Comparison of ENCODE assay signal across 1 cellular context in the genomic region with DNA sequence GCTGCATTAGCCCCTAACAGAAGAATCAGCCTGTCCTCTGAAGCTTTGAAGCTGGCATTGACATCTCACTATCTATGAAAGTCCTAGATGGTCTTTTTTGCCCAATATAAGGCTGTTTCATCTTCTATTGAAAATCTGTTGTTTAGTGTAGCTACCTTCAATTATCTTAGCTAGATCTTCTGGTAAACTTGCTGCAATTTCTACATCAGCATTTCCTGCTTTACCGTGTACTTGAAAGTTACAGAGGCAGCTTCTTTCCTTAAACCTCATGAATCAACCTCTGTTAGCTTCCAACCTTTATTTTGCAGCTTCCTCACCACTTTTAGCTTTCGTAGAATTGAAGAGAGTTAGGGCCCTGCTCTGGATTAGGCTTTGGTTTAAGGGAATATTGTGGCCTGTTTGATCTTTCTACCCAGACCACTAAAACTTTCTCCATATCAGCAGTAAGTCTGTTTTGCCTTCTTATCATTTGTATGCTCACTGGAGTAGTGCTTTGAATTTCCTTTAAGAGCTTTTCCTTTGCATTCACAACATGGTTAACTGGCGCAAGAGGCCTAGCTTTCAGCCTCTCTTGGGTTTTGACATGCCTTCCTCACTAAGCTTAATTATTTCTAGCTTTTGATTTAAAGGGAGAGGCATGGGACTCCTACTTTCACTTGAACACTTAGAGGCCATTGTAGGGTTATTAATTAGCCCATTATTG.
TF ChIP-seq lines count a peak whose summit lies in the region.

No MANE protein-coding gene starts in this region.

TF ChIP-seq in GM23338, 12 proteins besides CTCF, POLR2A, EP300 and RAD21 (continued from another document):
- TF ChIP-seq, protein P1, sequence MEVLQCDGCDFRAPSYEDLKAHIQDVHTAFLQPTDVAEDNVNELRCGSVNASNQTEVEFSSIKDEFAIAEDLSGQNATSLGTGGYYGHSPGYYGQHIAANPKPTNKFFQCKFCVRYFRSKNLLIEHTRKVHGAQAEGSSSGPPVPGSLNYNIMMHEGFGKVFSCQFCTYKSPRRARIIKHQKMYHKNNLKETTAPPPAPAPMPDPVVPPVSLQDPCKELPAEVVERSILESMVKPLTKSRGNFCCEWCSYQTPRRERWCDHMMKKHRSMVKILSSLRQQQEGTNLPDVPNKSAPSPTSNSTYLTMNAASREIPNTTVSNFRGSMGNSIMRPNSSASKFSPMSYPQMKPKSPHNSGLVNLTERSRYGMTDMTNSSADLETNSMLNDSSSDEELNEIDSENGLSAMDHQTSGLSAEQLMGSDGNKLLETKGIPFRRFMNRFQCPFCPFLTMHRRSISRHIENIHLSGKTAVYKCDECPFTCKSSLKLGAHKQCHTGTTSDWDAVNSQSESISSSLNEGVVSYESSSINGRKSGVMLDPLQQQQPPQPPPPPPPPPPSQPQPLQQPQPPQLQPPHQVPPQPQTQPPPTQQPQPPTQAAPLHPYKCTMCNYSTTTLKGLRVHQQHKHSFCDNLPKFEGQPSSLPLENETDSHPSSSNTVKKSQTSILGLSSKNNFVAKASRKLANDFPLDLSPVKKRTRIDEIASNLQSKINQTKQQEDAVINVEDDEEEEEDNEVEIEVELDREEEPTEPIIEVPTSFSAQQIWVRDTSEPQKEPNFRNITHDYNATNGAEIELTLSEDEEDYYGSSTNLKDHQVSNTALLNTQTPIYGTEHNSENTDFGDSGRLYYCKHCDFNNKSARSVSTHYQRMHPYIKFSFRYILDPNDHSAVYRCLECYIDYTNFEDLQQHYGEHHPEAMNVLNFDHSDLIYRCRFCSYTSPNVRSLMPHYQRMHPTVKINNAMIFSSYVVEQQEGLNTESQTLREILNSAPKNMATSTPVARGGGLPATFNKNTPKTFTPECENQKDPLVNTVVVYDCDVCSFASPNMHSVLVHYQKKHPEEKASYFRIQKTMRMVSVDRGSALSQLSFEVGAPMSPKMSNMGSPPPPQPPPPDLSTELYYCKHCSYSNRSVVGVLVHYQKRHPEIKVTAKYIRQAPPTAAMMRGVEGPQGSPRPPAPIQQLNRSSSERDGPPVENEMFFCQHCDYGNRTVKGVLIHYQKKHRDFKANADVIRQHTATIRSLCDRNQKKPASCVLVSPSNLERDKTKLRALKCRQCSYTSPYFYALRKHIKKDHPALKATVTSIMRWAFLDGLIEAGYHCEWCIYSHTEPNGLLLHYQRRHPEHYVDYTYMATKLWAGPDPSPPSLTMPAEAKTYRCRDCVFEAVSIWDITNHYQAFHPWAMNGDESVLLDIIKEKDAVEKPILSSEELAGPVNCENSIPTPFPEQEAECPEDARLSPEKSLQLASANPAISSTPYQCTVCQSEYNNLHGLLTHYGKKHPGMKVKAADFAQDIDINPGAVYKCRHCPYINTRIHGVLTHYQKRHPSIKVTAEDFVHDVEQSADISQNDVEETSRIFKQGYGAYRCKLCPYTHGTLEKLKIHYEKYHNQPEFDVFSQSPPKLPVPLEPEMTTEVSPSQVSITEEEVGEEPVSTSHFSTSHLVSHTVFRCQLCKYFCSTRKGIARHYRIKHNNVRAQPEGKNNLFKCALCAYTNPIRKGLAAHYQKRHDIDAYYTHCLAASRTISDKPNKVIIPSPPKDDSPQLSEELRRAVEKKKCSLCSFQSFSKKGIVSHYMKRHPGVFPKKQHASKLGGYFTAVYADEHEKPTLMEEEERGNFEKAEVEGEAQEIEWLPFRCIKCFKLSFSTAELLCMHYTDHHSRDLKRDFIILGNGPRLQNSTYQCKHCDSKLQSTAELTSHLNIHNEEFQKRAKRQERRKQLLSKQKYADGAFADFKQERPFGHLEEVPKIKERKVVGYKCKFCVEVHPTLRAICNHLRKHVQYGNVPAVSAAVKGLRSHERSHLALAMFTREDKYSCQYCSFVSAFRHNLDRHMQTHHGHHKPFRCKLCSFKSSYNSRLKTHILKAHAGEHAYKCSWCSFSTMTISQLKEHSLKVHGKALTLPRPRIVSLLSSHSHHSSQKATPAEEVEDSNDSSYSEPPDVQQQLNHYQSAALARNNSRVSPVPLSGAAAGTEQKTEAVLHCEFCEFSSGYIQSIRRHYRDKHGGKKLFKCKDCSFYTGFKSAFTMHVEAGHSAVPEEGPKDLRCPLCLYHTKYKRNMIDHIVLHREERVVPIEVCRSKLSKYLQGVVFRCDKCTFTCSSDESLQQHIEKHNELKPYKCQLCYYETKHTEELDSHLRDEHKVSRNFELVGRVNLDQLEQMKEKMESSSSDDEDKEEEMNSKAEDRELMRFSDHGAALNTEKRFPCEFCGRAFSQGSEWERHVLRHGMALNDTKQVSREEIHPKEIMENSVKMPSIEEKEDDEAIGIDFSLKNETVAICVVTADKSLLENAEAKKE (CRISPR knock-in tag; IDR thresholded peaks at IDR 0.05) = no peak
- no peak for TF ChIP-seq JUNB (IDR thresholded peaks at IDR 0.05; ENCODE audit: unreplicated experiment)
- TF ChIP-seq, protein P2, sequence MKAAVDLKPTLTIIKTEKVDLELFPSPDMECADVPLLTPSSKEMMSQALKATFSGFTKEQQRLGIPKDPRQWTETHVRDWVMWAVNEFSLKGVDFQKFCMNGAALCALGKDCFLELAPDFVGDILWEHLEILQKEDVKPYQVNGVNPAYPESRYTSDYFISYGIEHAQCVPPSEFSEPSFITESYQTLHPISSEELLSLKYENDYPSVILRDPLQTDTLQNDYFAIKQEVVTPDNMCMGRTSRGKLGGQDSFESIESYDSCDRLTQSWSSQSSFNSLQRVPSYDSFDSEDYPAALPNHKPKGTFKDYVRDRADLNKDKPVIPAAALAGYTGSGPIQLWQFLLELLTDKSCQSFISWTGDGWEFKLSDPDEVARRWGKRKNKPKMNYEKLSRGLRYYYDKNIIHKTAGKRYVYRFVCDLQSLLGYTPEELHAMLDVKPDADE (IDR thresholded peaks at IDR 0.05) = no peak
